8 cellular contexts compared by ENCODE assay signal in the genomic region with DNA sequence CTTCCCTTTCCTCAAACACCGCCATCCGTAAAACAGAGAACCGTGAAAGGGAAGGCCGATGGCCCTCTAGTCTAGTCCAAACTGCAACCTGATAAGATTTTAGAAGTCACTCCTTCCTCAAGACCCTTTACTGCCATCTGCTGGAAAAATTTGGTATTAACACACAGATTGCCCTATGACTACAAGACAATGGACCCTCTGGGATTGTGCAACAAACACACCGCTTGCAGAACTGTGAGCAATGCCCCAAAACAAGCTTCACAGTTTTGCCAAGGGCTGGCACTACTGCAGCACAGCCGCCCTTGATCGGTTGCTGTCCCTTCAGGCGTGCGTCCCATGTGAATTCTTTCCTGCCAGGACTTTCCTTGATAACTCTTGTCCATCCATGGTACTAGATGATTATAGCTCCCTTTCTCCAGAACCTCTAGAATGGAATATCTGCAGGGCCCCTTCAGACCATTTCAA. TPM values are rescaled to one million over a fixed set of nuclear protein-coding genes. Genes with fewer than 3 reads are reported as not detected.
DNase-seq lines count a peak whose midpoint lies in the region; ATAC-seq, FAIRE-seq and TF ChIP-seq lines count a peak whose summit lies in the region.

No MANE protein-coding gene starts in this region.

- TF ChIP-seq CTCF in BE2C (IDR thresholded peaks at IDR 0.05; ENCODE audit: low read depth, low read length) = peak; percentile 76

- peak; percentile 90 for FAIRE-seq in islet of Langerhans (lab: Jason Lieb, UNC)

- no peaks in the 10 kb centered on the region; the same call in 1 of the 2 replicates for H3K27me3 ChIP-seq in BE2C

- peak; percentile 90 for ATAC-seq in GM18868 (IDR thresholded peaks at IDR 0.05; ENCODE audit: unreplicated experiment)
- ATAC-seq in HG03039 (IDR thresholded peaks at IDR 0.05; ENCODE audit: unreplicated experiment) = peak; percentile 83

- DNase-seq in BE2C (peak; percentile 65), NCI-H187 treated with DMSO at 0.1 percent for 48 hours (lab: John Stamatoyannopoulos, UW) (peak; percentile 15), SW480 (ENCODE audit: low spot score) (peak; percentile 77), brain pericyte (ENCODE audit: low read depth, low spot score) (peak; percentile 76)
- peak; percentile 9 to 61 for DNase-seq in stimulated activated CD4-positive, alpha-beta T cell treated with anti-CD3 and anti-CD28 coated beads, Interleukin-2, amount 100 ng/mL, for 24 hours

- no peak overlapping the region for H3K4me3 ChIP-seq in BE2C (ENCODE audit: low read depth, low read length)

- no peaks in the 10 kb centered on the region for H3K36me3 ChIP-seq in BE2C

- H3K9me3 ChIP-seq in BE2C = no peaks in the 10 kb centered on the region

- no peaks in the 10 kb centered on the region for H3K4me1 ChIP-seq in BE2C

RNA-seq across cellular contexts. Expression of gene LLPH, which starts 23.1 kb away (rescaled TPM):
- polyA plus RNA-seq in BE2C (2012; ENCODE audit: insufficient read depth, insufficient read length, low read depth) = 26.7 TPM

Comparison
In these comparisons a context has a peak if more than half of its experiments do, and no peak if none do; other contexts are left out.
1. DNase-seq: peak in every context shown above with its lines; median percentile 77 in SW480; 76 in brain pericyte; 65 in BE2C; 35 in stimulated activated CD4-positive, alpha-beta T cell treated with anti-CD3 and anti-CD28 coated beads, Interleukin-2, amount 100 ng/mL, for 24 hours; 15 in NCI-H187 treated with DMSO at 0.1 percent for 48 hours.